ENCODE assay signal across 8 cellular contexts in genomic region chr15:44195151-44195740, GRCh38. TPM values are rescaled to one million over a fixed set of nuclear protein-coding genes. Genes with fewer than 3 reads are reported as not detected.
DNase-seq lines count a peak whose midpoint lies in the region.

FRMD5 (minus strand) TSS chr15:44195271.

- H3K36me3 ChIP-seq in SK-N-MC (ENCODE audit: insufficient read depth, low read length) (no peaks in the 10 kb centered on the region), subcutaneous abdominal adipose tissue (ENCODE audit: control insufficient read depth in 5 of 5, insufficient read depth in 5 of 5, low read length in 5 of 5) (no peaks in the 10 kb centered on the region)

- H3K4me1 ChIP-seq in subcutaneous abdominal adipose tissue (ENCODE audit: control insufficient read depth in 5 of 5, insufficient read depth in 5 of 5, low read length in 5 of 5) = peaks cover 0 to 25% (median 21%) of the 10 kb centered on the region in 5 donors

- H3K9me3 Mint-ChIP-seq in activated naive CD4-positive, alpha-beta T cell treated with anti-CD3 and anti-CD28 coated beads, Interleukin-2, amount 50 U/mL, for 24 hours = no peaks in the 10 kb centered on the region

- peaks cover 35% of the 10 kb centered on the region for H3K27me3 Mint-ChIP-seq in activated naive CD4-positive, alpha-beta T cell treated with anti-CD3 and anti-CD28 coated beads, Interleukin-2, amount 50 U/mL, for 24 hours

- H3K27ac Mint-ChIP-seq in activated naive CD4-positive, alpha-beta T cell treated with anti-CD3 and anti-CD28 coated beads, Interleukin-2, amount 50 U/mL, for 24 hours = no peak within 1 kb of the TSS

- H3K9ac ChIP-seq in SK-N-MC (ENCODE audit: insufficient read length) (peak within 1 kb of the TSS; percentile 52), subcutaneous abdominal adipose tissue (ENCODE audit: low read length in 5 of 5) (peak within 1 kb of the TSS in 1 of 5 donors; percentile 12)

- H3K27me3 ChIP-seq in subcutaneous abdominal adipose tissue (ENCODE audit: control insufficient read depth in 5 of 5, insufficient read depth in 4 of 5, low read length in 5 of 5) = peaks cover 17 to 31% (median 25%) of the 10 kb centered on the region in 5 donors

- DNase-seq in EH (ENCODE audit: low read depth) (peak; percentile 90), H4 (ENCODE audit: low spot score) (peak; percentile 90), M059J (ENCODE audit: low read depth) (peak; percentile 91), SK-N-MC (ENCODE audit: low read depth, low spot score) (peak; percentile 78), glomerular endothelial cell (ENCODE audit: extremely low read depth, low read depth, low spot score) (peak; percentile 82), non-pigmented ciliary epithelial cell (ENCODE audit: low read depth) (peak; percentile 83)

- no peaks in the 10 kb centered on the region for H3K9me3 ChIP-seq in SK-N-MC (ENCODE audit: low read depth, low read length)
- no peaks in the 10 kb centered on the region for H3K9me3 ChIP-seq in subcutaneous abdominal adipose tissue (ENCODE audit: control insufficient read depth in 5 of 5, low read length in 5 of 5)

- peak within 1 kb of the TSS; percentile 98 for H3K4me3 ChIP-seq in SK-N-MC
- peak within 1 kb of the TSS; percentile 64 to 80 (median 72) for H3K4me3 ChIP-seq in subcutaneous abdominal adipose tissue (ENCODE audit: low read depth in 1 of 5, low read length in 5 of 5)

- peak within 1 kb of the TSS; percentile 89 for H3K4me3 Mint-ChIP-seq in activated naive CD4-positive, alpha-beta T cell treated with anti-CD3 and anti-CD28 coated beads, Interleukin-2, amount 50 U/mL, for 24 hours

- H3K27ac ChIP-seq in SK-N-MC (no peak within 1 kb of the TSS), subcutaneous abdominal adipose tissue (ENCODE audit: low read depth, low read length) (no peak within 1 kb of the TSS)

- H3K4me1 Mint-ChIP-seq in activated naive CD4-positive, alpha-beta T cell treated with anti-CD3 and anti-CD28 coated beads, Interleukin-2, amount 50 U/mL, for 24 hours = peaks cover 22% of the 10 kb centered on the region

- H3K36me3 Mint-ChIP-seq in activated naive CD4-positive, alpha-beta T cell treated with anti-CD3 and anti-CD28 coated beads, Interleukin-2, amount 50 U/mL, for 24 hours = no peaks in the 10 kb centered on the region

RNA-seq across cellular contexts. Expression of gene FRMD5, which starts in this region (rescaled TPM):
- 0.64 and 1.1 TPM in 2 replicates for total RNA-seq in H4 (2014; rRNA removed; shearing (Covaris generic))
- 4.1 and 9.7 TPM in 2 replicates for total RNA-seq in M059J (2014; rRNA removed; shearing (Covaris generic))
- 3.2 and 5.1 TPM in 2 replicates for total RNA-seq in glomerular endothelial cell
